ENCODE assay signal across 28 cellular contexts in genomic region chr17:32239457-32239856, GRCh38. TPM values are rescaled to one million over a fixed set of nuclear protein-coding genes. Genes with fewer than 3 reads are reported as not detected.
"Had no signal": no experiment of that assay in that cellular context is flagged by ENCODE, and none has a peak within 500 bp of the region (broad histone marks: within the 10 kb centered on the region; RNA-seq: fewer than 3 reads in every experiment).

No MANE protein-coding gene starts in this region.

- H3K27me3 ChIP-seq: body of pancreas, breast epithelium had no signal

- H3K36me3 ChIP-seq: breast epithelium, SJCRH30 had no signal

- DNase-seq: activated CD4-positive, alpha-beta T cell treated with anti-CD3 and anti-CD28 coated beads, Interleukin-2, amount 10 ng/mL, durations not matched to agents 24 days and 14 days; activated CD4-positive, alpha-beta T cell treated with anti-CD3 and anti-CD28 coated beads, Interleukin-2, amount 50 U/mL, for 4 hours; activated CD8-positive, alpha-beta T cell treated with anti-CD3 and anti-CD28 coated beads, Interleukin-2, amount 10 ng/mL, durations not matched to agents 7 days and 5 days; activated gamma-delta T cell; activated naive CD4-positive, alpha-beta T cell treated with Interleukin-2 at 50 U/mL for 16 hours; activated naive CD8-positive, alpha-beta T cell treated with anti-CD3 and anti-CD28 coated beads, Interleukin-2, amount 10 ng/mL, durations not matched to agents 7 days and 5 days; activated T-cell treated with anti-CD3 and anti-CD28 coated beads, Interleukin-2, amount 50 U/mL, for 24 hours; Karpas-422; KBM-7; NCI-H1092 treated with DMSO at 0.1 percent for 48 hours; NCI-H1417; NCI-H146; NCI-H187; NCI-H2029 treated with DMSO at 0.1 percent for 48 hours; NCI-H2107; NCI-H2171; NCI-H510A; NCI-H526; NCI-H748 treated with DMSO at 0.1 percent for 48 hours; NK-92 treated with Interleukin-12 subunit alpha and Interleukin-12 subunit beta, amount 100 ng/mL, for 24 hours; SHP77; SJCRH30; T1000 had no signal

- H3K4me1 ChIP-seq: body of pancreas, breast epithelium, SJCRH30 had no signal

- ATAC-seq: activated CD8-positive, alpha-beta T cell treated with anti-CD3 and anti-CD28 coated beads, Interleukin-2, amount 10 ng/mL, durations not matched to agents 7 days and 5 days; body of pancreas; Panc1 had no signal

- H3K9me3 ChIP-seq: body of pancreas, breast epithelium, SJCRH30 had no signal

- H3K27ac ChIP-seq: body of pancreas, breast epithelium, SJCRH30, SK-N-MC had no signal

- H3K4me3 ChIP-seq: body of pancreas, breast epithelium, SJCRH30, SK-N-MC had no signal

RNA-seq across cellular contexts. Expression of gene RHBDL3, which starts 26.2 kb away (rescaled TPM):
- total RNA-seq: MCF 10A, SJCRH30 had no signal
